35 cellular contexts compared by ENCODE assay signal in genomic region chr20:38316341-38316740, GRCh38. TPM values are rescaled to one million over a fixed set of nuclear protein-coding genes. Genes with fewer than 3 reads are reported as not detected.
"Had no signal": no experiment of that assay in that cellular context is flagged by ENCODE, and none has a peak within 500 bp of the region (broad histone marks: within the 10 kb centered on the region; RNA-seq: fewer than 3 reads in every experiment).

No MANE protein-coding gene starts in this region.

- ATAC-seq: effector memory CD8-positive, alpha-beta T cell; esophagus mucosa; gastrocnemius medialis; heart right ventricle; left cardiac atrium; left lung; left ventricle myocardium superior; lower lobe of right lung; mucosa of descending colon had no signal

- H3K9me3 ChIP-seq: colonic mucosa, esophagus squamous epithelium, gastrocnemius medialis, heart right ventricle, left lung, lower lobe of right lung, mucosa of descending colon had no signal

- H3K27me3 ChIP-seq: colonic mucosa, gastrocnemius medialis had no signal

- H3K27ac ChIP-seq: colonic mucosa, epithelial cell of prostate, esophagus squamous epithelium, gastrocnemius medialis, heart right ventricle, left lung, lower lobe of right lung had no signal

- H3K27ac Mint-ChIP-seq: dendritic cell treated with granulocyte-macrophage colony-stimulating factor and Interleukin-4, amounts not matched to agents 40 ng/mL and 50 ng/mL, for 4 days; effector memory CD8-positive, alpha-beta T cell; endodermal cell; mesothelial cell of epicardium; naive B cell had no signal

- H3K4me3 ChIP-seq: colonic mucosa, esophagus squamous epithelium, gastrocnemius medialis, heart right ventricle, left lung, lower lobe of right lung, mucosa of descending colon had no signal

- H3K4me1 ChIP-seq: colonic mucosa, gastrocnemius medialis, heart right ventricle, left lung, lower lobe of right lung had no signal

- H3K4me3 Mint-ChIP-seq: dendritic cell treated with granulocyte-macrophage colony-stimulating factor and Interleukin-4, amounts not matched to agents 40 ng/mL and 50 ng/mL, for 4 days; effector memory CD8-positive, alpha-beta T cell; endodermal cell; mesothelial cell of epicardium had no signal

- H3K36me3 ChIP-seq: colonic mucosa, esophagus squamous epithelium, gastrocnemius medialis, heart right ventricle, left lung, lower lobe of right lung had no signal

- H3K4me1 Mint-ChIP-seq: endodermal cell, mesothelial cell of epicardium, naive B cell had no signal

- H3K36me3 Mint-ChIP-seq: mesothelial cell of epicardium, naive B cell had no signal

- FAIRE-seq: endometrium, islet of Langerhans, keratinocyte had no signal

- DNase-seq: colonic mucosa; cortex of kidney; effector CD8-positive, alpha-beta T cell; effector memory CD8-positive, alpha-beta T cell; endodermal cell; erythroblast; esophagus squamous epithelium; foreskin fibroblast; foreskin melanocyte; gastrocnemius medialis; glutamatergic neuron; head of caudate nucleus; heart right ventricle; hippocampal formation; left cardiac atrium; left lung; left ventricle myocardium superior; lower lobe of right lung; mesenchymal stem cell; mucosa of descending colon; naive B cell had no signal

- H3K9me3 Mint-ChIP-seq: dendritic cell treated with granulocyte-macrophage colony-stimulating factor and Interleukin-4, amounts not matched to agents 40 ng/mL and 50 ng/mL, for 4 days; effector memory CD8-positive, alpha-beta T cell; endodermal cell; mesothelial cell of epicardium had no signal

RNA-seq across cellular contexts. Expression of gene BPI, which starts 12.4 kb away (rescaled TPM):
- total RNA-seq: colonic mucosa, dermis microvascular lymphatic vessel endothelial cell, endodermal cell, esophagus mucosa, gastrocnemius medialis, glomerular endothelial cell, kidney epithelial cell, left cardiac atrium, left ventricle myocardium superior, lower leg skin, lung microvascular endothelial cell, mesenteric fat pad, mesothelial cell of epicardium, myocyte had no signal
- polyA plus RNA-seq: keratinocyte had no signal

RNA-seq across cellular contexts. Expression of gene LBP, which starts 29.9 kb away (rescaled TPM):
- total RNA-seq: glomerular endothelial cell, kidney epithelial cell, lower lobe of right lung, mesothelial cell of epicardium, myocyte had no signal
- polyA plus RNA-seq: keratinocyte had no signal

RNA-seq across cellular contexts. Expression of gene KIAA1755, which starts 55.8 kb away (rescaled TPM):
- total RNA-seq: dermis microvascular lymphatic vessel endothelial cell, endodermal cell, lung microvascular endothelial cell had no signal
- polyA plus RNA-seq: keratinocyte had no signal
